Comparison of ENCODE assay signal across 28 cellular contexts in the genomic region with DNA sequence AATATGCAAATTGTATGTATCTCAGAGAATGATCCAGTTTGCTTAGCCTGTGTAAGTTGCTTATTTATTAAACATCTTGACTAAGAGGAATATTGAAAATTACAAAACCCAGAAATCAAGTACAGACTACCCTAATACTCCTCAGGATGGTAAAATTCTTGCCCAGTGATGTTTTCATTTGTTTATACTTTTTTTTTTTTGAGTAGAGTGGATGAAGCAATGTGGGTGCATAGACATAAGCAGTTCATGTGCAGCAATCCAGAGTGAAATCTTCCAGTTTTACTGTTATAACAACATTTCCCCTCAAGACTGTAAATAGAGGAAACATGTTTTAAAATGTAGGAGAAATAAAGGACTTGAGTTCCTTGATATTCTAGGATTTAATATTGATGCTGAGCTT. TPM values are rescaled to one million over a fixed set of nuclear protein-coding genes. Genes with fewer than 3 reads are reported as not detected.
"Had no signal": no experiment of that assay in that cellular context is flagged by ENCODE, and none has a peak within 500 bp of the region (broad histone marks: within the 10 kb centered on the region; RNA-seq: fewer than 3 reads in every experiment).

No MANE protein-coding gene starts in this region.

- H3K9me3 ChIP-seq: adrenal gland, body of pancreas, esophagus squamous epithelium, gastrocnemius medialis, heart left ventricle had no signal

- H3K27me3 ChIP-seq: adrenal gland, body of pancreas, gastrocnemius medialis had no signal

- H3K4me1 ChIP-seq: adrenal gland, gastrocnemius medialis had no signal

- H3K4me3 ChIP-seq: adrenal gland, body of pancreas, esophagus squamous epithelium, gastrocnemius medialis, heart left ventricle had no signal

- H3K27ac ChIP-seq: adrenal gland, body of pancreas, epithelial cell of prostate, esophagus squamous epithelium, gastrocnemius medialis, heart left ventricle, WERI-Rb-1 had no signal

- ATAC-seq: activated CD4-positive, CD25-positive, alpha-beta regulatory T cell treated with anti-CD3 and anti-CD28 coated beads, Interleukin-2, amount 50 U/mL, for 24 hours; activated CD8-positive, alpha-beta T cell treated with anti-CD3 and anti-CD28 coated beads for 36 hours; activated T-cell treated with anti-CD3 and anti-CD28 coated beads, Interleukin-2, amount 50 U/mL, for 4 hours; activated T-helper 17 cell treated with anti-CD3 and anti-CD28 coated beads, Interleukin-2, amount 50 U/mL, for 72 hours; body of pancreas; gastrocnemius medialis; heart left ventricle; T-helper 17 cell had no signal

- DNase-seq: activated B cell treated with CpG ODN at 0.5 μM for 24 hours; activated CD4-positive, alpha-beta T cell treated with anti-CD3 and anti-CD28 coated beads for 48 hours; activated CD4-positive, alpha-beta T cell treated with anti-CD3 and anti-CD28 coated beads, Interleukin-2, amount 50 U/mL, for 1 hour; activated CD4-positive, alpha-beta T cell treated with anti-CD3 and anti-CD28 coated beads, Interleukin-2, amount 50 U/mL, for 48 hours; activated CD8-positive, alpha-beta memory T cell treated with anti-CD3 and anti-CD28 coated beads for 24 hours; activated CD8-positive, alpha-beta T cell treated with anti-CD3 and anti-CD28 coated beads for 36 hours; activated effector memory CD4-positive, alpha-beta T cell treated with Interleukin-2 at 50 U/mL for 16 hours; activated gamma-delta T cell treated with Interleukin-2 at 50 U/mL for 16 hours; activated naive CD4-positive, alpha-beta T cell treated with anti-CD3 and anti-CD28 coated beads, Interleukin-2, amount 50 U/mL, for 16 hours; activated naive CD4-positive, alpha-beta T cell treated with Interleukin-2 at 50 U/mL for 16 hours; activated T-cell treated with anti-CD3 and anti-CD28 coated beads, Interleukin-2, amount 50 U/mL, for 4 hours; adrenal gland; amygdala; aorta; body of pancreas; caudate nucleus; effector CD8-positive, alpha-beta T cell; esophagus squamous epithelium; gastrocnemius medialis; glutamatergic neuron; heart left ventricle; T-helper 1 cell; T-helper 17 cell; T1000; WERI-Rb-1 had no signal

- H3K36me3 ChIP-seq: adrenal gland, esophagus squamous epithelium, gastrocnemius medialis, heart left ventricle had no signal

RNA-seq across cellular contexts. Expression of a gene that starts 4.7 kb away (rescaled TPM):
- total RNA-seq: activated B cell treated with CpG ODN at 0.5 μM for 24 hours; activated CD8-positive, alpha-beta T cell treated with anti-CD3 and anti-CD28 coated beads for 36 hours; activated T-cell treated with anti-CD3 and anti-CD28 coated beads, Interleukin-2, amount 50 U/mL, for 4 hours; activated T-helper 17 cell treated with anti-CD3 and anti-CD28 coated beads, Interleukin-2, amount 50 U/mL, for 72 hours; T-helper 17 cell had no signal
